16 cellular contexts compared by ENCODE assay signal in the genomic region with DNA sequence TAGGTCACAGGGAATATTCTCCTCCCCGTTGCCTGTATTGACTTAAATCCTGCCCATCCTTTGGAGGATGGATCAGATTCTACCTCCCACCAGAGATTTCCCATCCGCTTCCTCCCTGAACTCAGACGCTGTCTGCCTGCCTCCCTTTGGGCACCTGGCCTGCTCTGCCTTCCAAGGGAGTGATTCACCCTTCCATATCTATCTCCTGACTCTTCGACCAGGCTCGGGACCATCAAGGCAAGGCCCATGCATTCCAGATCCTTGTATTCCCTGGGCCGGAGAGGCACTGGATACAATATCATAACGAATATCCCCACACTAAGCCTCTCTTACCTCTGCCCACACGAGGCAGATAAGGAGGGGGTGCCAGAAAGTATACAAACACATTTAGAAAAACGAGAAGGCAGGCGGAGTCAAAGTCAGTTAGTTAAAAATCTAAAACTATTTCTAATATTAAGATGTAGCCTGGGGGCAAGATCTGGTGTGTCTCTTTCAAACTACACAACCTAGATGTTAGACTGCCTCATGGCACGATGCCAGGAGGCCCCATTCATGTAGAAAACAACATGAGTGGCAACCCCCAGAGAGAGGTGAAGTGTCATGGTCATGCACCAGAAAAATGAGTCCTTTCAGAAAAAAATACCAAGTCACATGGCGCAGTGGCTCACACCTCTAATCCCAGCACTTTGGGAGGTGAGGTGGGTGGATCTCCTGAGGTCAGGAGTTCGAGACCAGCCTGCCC. TPM values are rescaled to one million over a fixed set of nuclear protein-coding genes. Genes with fewer than 3 reads are reported as not detected.
DNase-seq lines count a peak whose midpoint lies in the region; ATAC-seq and TF ChIP-seq lines count a peak whose summit lies in the region.
"Had no signal": no experiment of that assay in that cellular context is flagged by ENCODE, and none has a peak within 500 bp of the region (broad histone marks: within the 10 kb centered on the region; RNA-seq: fewer than 3 reads in every experiment).

No MANE protein-coding gene starts in this region.

- H3K9me3 ChIP-seq in BE2C = no peaks in the 10 kb centered on the region
- H3K9me3 ChIP-seq: right lobe of liver had no signal

- no peak overlapping the region for H3K4me3 ChIP-seq in BE2C (ENCODE audit: low read depth, low read length)
- H3K4me3 ChIP-seq: right lobe of liver, SK-N-MC had no signal

- peaks cover 4% of the 10 kb centered on the region for H3K4me1 ChIP-seq in BE2C

- ATAC-seq in HG03521 (IDR thresholded peaks at IDR 0.05; ENCODE audit: unreplicated experiment) = no peak
- ATAC-seq: left colon, right lobe of liver had no signal

- TF ChIP-seq CTCF in BE2C (IDR thresholded peaks at IDR 0.05; ENCODE audit: low read depth, low read length) = no peak

- H3K27me3 ChIP-seq in BE2C = no peaks in the 10 kb centered on the region

- no peaks in the 10 kb centered on the region for H3K36me3 ChIP-seq in BE2C
- H3K36me3 ChIP-seq: right lobe of liver, WERI-Rb-1 had no signal

- DNase-seq in BE2C (peak; percentile 25), amniotic epithelial cell (ENCODE audit: low read depth) (peak; percentile 84), islet precursor cell (peak; percentile 79), NCI-H1105 (lab: John Stamatoyannopoulos, UW) (no peak), NCI-H1092 (lab: John Stamatoyannopoulos, UW) (no peak)
- DNase-seq in stimulated activated CD8-positive, alpha-beta memory T cell treated with anti-CD3 and anti-CD28 coated beads, Interleukin-4, amount 100 ng/mL, for 48 hours = peak; percentile 18
- DNase-seq in activated CD4-positive, alpha-beta T cell treated with anti-CD3 and anti-CD28 coated beads, Interleukin-2, amount 50 U/mL, for 48 hours = no peak
- DNase-seq: activated CD8-positive, alpha-beta memory T cell treated with anti-CD3 and anti-CD28 coated beads for 24 hours; activated naive CD4-positive, alpha-beta T cell; glutamatergic neuron; left colon; nephron progenitor cell; right lobe of liver; WERI-Rb-1 had no signal

RNA-seq across cellular contexts. Expression of a gene that starts 9.2 kb away (rescaled TPM):
- 71.2 TPM for polyA plus RNA-seq in BE2C (2012; ENCODE audit: insufficient read depth, insufficient read length, low read depth)

Comparison
In these comparisons a context has a peak if more than half of its experiments do, and no peak if none do; other contexts are left out.
1. DNase-seq: peak in BE2C (single experiment), amniotic epithelial cell (single experiment), islet precursor cell (single experiment) and stimulated activated CD8-positive, alpha-beta memory T cell treated with anti-CD3 and anti-CD28 coated beads, Interleukin-4, amount 100 ng/mL, for 48 hours (single experiment); none in activated CD4-positive, alpha-beta T cell treated with anti-CD3 and anti-CD28 coated beads, Interleukin-2, amount 50 U/mL, for 48 hours (0 of 2), NCI-H1105 (single experiment) and NCI-H1092 (single experiment).